In the genomic region with DNA sequence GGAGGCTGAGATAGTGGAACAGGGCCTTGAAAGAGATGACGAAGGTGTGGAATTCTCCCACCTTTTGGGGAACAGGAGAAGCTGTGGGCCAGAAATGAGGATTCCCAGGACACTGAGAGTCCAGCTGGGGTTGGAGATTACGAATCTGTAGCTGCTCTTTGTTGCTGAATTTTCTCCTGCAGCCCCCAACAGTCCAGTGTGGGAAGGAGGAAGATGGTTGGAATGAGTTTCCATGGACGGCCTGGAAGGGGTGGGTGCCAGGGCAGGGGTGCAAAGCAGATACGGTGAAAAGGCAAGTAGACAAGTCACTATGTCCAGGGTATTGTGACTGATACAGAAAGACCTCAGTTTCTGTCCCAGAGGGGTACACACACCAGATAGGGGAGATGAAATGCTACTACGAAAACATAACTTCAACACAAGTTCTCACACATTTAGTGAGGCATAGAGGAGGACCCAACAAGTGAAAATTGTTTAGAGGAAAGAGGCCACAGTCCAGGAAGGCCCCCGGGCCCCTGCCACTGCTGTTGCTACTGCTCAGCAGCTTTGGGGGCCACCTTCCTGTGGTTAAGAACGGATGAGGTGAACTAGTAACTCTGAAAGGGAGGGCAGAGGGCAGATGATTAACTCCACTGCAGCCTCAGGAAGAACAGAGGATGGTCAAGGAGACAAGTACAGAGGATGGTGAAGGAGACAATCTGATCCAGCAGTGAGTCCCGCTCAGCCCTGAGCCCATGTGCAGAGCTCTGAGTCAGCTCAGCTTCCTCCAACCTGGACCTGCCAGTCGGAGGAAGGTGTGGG, we compare ENCODE assay signal across 10 cellular contexts.
DNase-seq lines count a peak whose midpoint lies in the region; ATAC-seq and TF ChIP-seq lines count a peak whose summit lies in the region.
"Had no signal": no experiment of that assay in that cellular context is flagged by ENCODE, and none has a peak within 500 bp of the region (broad histone marks: within the 10 kb centered on the region; RNA-seq: fewer than 3 reads in every experiment).

No MANE protein-coding gene starts in this region.

- H3K4me1 Mint-ChIP-seq in stimulated activated naive CD8-positive, alpha-beta T cell treated with anti-CD3 and anti-CD28 coated beads, Interleukin-15, amount 100 ng/mL, for 72 hours, result peaks cover 7% of the 10 kb centered on the region
- H3K4me1 Mint-ChIP-seq: naive B cell had no signal

- H3K79me2 ChIP-seq in MM.1S (ENCODE audit: low read length), result no peaks in the 10 kb centered on the region

- DNase-seq in activated gamma-delta T cell treated with Interleukin-2 at 50 U/mL for 16 hours, result peak; percentile 46
- DNase-seq in activated gamma-delta T cell (lab: John Stamatoyannopoulos, UW), result no peak
- no peak for DNase-seq in MM.1S
- DNase-seq in stimulated activated naive CD8-positive, alpha-beta T cell treated with anti-CD3 and anti-CD28 coated beads, Interleukin-15, amount 100 ng/mL, for 72 hours, result peak; percentile 27 to 56
- no peak for DNase-seq in hippocampal formation (lab: John Stamatoyannopoulos, UW)
- DNase-seq in caudate nucleus (lab: John Stamatoyannopoulos, UW), result no peak
- no peak for DNase-seq in SW 1271 (lab: John Stamatoyannopoulos, UW)
- DNase-seq: naive B cell; stimulated activated CD4-positive, alpha-beta T cell treated with anti-CD3 and anti-CD28 coated beads, Interleukin-4, amount 100 ng/mL, for 4 hours had no signal

- no peaks in the 10 kb centered on the region for H3K9me3 ChIP-seq in MM.1S (replicated peaks; ENCODE audit: insufficient read depth, low read length)

- no peaks in the 10 kb centered on the region for H3K9me2 ChIP-seq in MM.1S (replicated peaks; ENCODE audit: insufficient read depth, low read length)

- no peaks in the 10 kb centered on the region for H3K4me1 ChIP-seq in MM.1S (ENCODE audit: low read length)

- no peaks in the 10 kb centered on the region for H3K27me3 ChIP-seq in MM.1S (replicated peaks; ENCODE audit: insufficient read depth, low read length)

- H3F3A ChIP-seq in MM.1S (ENCODE audit: insufficient read depth, low read length), result no peaks in the 10 kb centered on the region

- peak overlapping the region; percentile 8; the same call in 1 of the 2 replicates for H2AFZ ChIP-seq in MM.1S (ENCODE audit: low read length)

- no peak overlapping the region for H3K9ac ChIP-seq in MM.1S (ENCODE audit: low read length)

- H3K27ac ChIP-seq in MM.1S (ENCODE audit: low read length) (no peak overlapping the region), caudate nucleus (ENCODE audit: low read depth, low read length) (no peak overlapping the region)

- no peak overlapping the region for H3K4me3 ChIP-seq in MM.1S (ENCODE audit: low read length)

- ATAC-seq in HG02798 (IDR thresholded peaks at IDR 0.05; ENCODE audit: poor library complexity, unreplicated experiment), result peak; percentile 65
- ATAC-seq in stimulated activated naive CD8-positive, alpha-beta T cell treated with anti-CD3 and anti-CD28 coated beads, Interleukin-15, amount 100 ng/mL, for 72 hours, result peak; percentile 93

- H3K4me3 Mint-ChIP-seq in stimulated activated naive CD8-positive, alpha-beta T cell treated with anti-CD3 and anti-CD28 coated beads, Interleukin-15, amount 100 ng/mL, for 72 hours, result no peak overlapping the region
- H3K4me3 Mint-ChIP-seq: naive B cell had no signal

- H3K27me3 Mint-ChIP-seq in stimulated activated naive CD8-positive, alpha-beta T cell treated with anti-CD3 and anti-CD28 coated beads, Interleukin-15, amount 100 ng/mL, for 72 hours, result no peaks in the 10 kb centered on the region

- H3K27ac Mint-ChIP-seq in stimulated activated naive CD8-positive, alpha-beta T cell treated with anti-CD3 and anti-CD28 coated beads, Interleukin-15, amount 100 ng/mL, for 72 hours, result no peak overlapping the region
- H3K27ac Mint-ChIP-seq: naive B cell had no signal

- H3K9me3 Mint-ChIP-seq in stimulated activated naive CD8-positive, alpha-beta T cell treated with anti-CD3 and anti-CD28 coated beads, Interleukin-15, amount 100 ng/mL, for 72 hours, result no peaks in the 10 kb centered on the region
- H3K9me3 Mint-ChIP-seq: naive B cell had no signal

- no peaks in the 10 kb centered on the region for H3K36me3 ChIP-seq in MM.1S (replicated peaks; ENCODE audit: insufficient read depth, low read length)

- H3K4me2 ChIP-seq in MM.1S (ENCODE audit: low read depth, low read length), result no peak overlapping the region

- TF ChIP-seq CTCF in MM.1S (IDR thresholded peaks at IDR 0.05; ENCODE audit: low read length), result no peak

- H4K20me1 ChIP-seq in MM.1S (ENCODE audit: insufficient read depth, low read length), result no peaks in the 10 kb centered on the region

Comparison
In these comparisons a context has a peak if more than half of its experiments do, and no peak if none do; other contexts are left out.
1. DNase-seq: peak in activated gamma-delta T cell treated with Interleukin-2 at 50 U/mL for 16 hours (single experiment) and stimulated activated naive CD8-positive, alpha-beta T cell treated with anti-CD3 and anti-CD28 coated beads, Interleukin-15, amount 100 ng/mL, for 72 hours (2 of 2); none in activated gamma-delta T cell (single experiment), MM.1S (single experiment), hippocampal formation (0 of 2), caudate nucleus (0 of 61) and SW 1271 (0 of 2).